ENCODE assay signal across 17 cellular contexts in the genomic region with DNA sequence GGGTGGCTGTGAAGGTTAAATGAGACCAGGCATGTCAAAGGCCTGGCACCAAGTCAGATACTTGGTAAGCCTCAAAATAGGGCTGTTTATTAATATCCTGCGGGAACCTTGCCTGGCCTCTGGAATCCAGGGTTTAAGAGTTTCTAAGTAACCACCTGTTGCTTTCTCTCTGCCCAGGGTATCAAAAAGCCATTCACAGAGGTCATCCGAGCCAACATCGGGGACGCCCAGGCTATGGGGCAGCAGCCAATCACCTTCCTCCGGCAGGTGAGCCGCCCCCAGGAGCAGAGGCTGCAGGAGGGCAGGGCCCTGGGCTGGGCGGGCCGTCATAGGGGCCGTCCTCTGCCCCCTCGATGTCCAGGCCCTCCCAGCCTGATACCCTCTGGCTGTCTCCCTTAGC. TPM values are rescaled to one million over a fixed set of nuclear protein-coding genes. Genes with fewer than 3 reads are reported as not detected.
A peak's percentile ranks its signal among the peaks of the same experiment; 100 is the strongest.
DNase-seq lines count a peak whose midpoint lies in the region; ATAC-seq and TF ChIP-seq lines count a peak whose summit lies in the region.
"Had no signal": no experiment of that assay in that cellular context is flagged by ENCODE, and none has a peak within 500 bp of the region (broad histone marks: within the 10 kb centered on the region; RNA-seq: fewer than 3 reads in every experiment).

No MANE protein-coding gene starts in this region.

- no peak overlapping the region for H3K4me3 ChIP-seq in heart left ventricle
- H3K4me3 ChIP-seq in right cardiac atrium (ENCODE audit: low read length): no peak overlapping the region
- no peak overlapping the region for H3K4me3 ChIP-seq in heart right ventricle
- H3K4me3 ChIP-seq in trophoblast cell (ENCODE audit: low read depth, low read length): no peak overlapping the region
- no peak overlapping the region for H3K4me3 ChIP-seq in tibial nerve

- peaks cover 3% of the 10 kb centered on the region for H3K79me1 ChIP-seq in trophoblast cell (ENCODE audit: low read length)

- no peak overlapping the region for H2BK12ac ChIP-seq in trophoblast cell (ENCODE audit: low read length)

- H3K9me3 ChIP-seq in heart left ventricle: no peaks in the 10 kb centered on the region
- no peaks in the 10 kb centered on the region for H3K9me3 ChIP-seq in right cardiac atrium (ENCODE audit: control insufficient read depth, low read length)
- H3K9me3 ChIP-seq in heart right ventricle: no peaks in the 10 kb centered on the region
- H3K9me3 ChIP-seq in trophoblast cell (ENCODE audit: insufficient read depth, low read depth, low read length): peaks cover 5% of the 10 kb centered on the region
- no peaks in the 10 kb centered on the region for H3K9me3 ChIP-seq in tibial nerve

- H4K12ac ChIP-seq in trophoblast cell (ENCODE audit: low read depth, low read length): no peak overlapping the region

- H2BK120ac ChIP-seq in trophoblast cell (ENCODE audit: insufficient read depth, low read length, poor library complexity): no peak overlapping the region

- H3K4me1 Mint-ChIP-seq in type B pancreatic cell (ENCODE audit: unreplicated experiment): peaks cover 14% of the 10 kb centered on the region

- H4K8ac ChIP-seq in trophoblast cell (ENCODE audit: low read depth, low read length): no peak overlapping the region

- TF ChIP-seq POLR2A in heart left ventricle (IDR thresholded peaks at IDR 0.05) (no peak), tibial nerve (IDR thresholded peaks at IDR 0.05) (no peak)

- intact Hi-C loops in heart left ventricle (cut with DNase I) (loop anchor here in 1 of 10 donors (10.0 kb wide), 1 partner anchor 213 kb away; the partner anchor contains the start of genes ORC6 and VPS35), right cardiac atrium (cut with DNase I) (no loop called here), heart right ventricle (cut with DNase I) (no loop called here)

- 52 to 69% (median 56%) methylated on average over 5 to 10 of the region's 10 CpGs for WGBS in heart left ventricle, 4 donors
- WGBS in right cardiac atrium: 92% methylated on average over 10 of the region's 10 CpGs
- WGBS in heart right ventricle, 2 donors: 42 to 70% methylated on average over 9 to 10 of the region's 10 CpGs
- no CpG with 5 or more reads among the region's 10 CpGs for WGBS in trophoblast cell (ENCODE audit: extremely low coverage, insufficient coverage, insufficient read length)
- 85 to 91% methylated on average over 9 to 10 of the region's 10 CpGs for WGBS in tibial nerve, 2 donors

- H3K4me2 ChIP-seq in trophoblast cell (ENCODE audit: low read length): no peak overlapping the region

- H3K27me3 Mint-ChIP-seq in type B pancreatic cell: no peaks in the 10 kb centered on the region

- TF ChIP-seq EP300 in tibial nerve (IDR thresholded peaks at IDR 0.05): no peak

- H3K27ac ChIP-seq in heart left ventricle (peak overlapping the region in 10 of 12 donors; percentile 5 to 75 (median 46)), right cardiac atrium (ENCODE audit: low read length) (no peak overlapping the region), heart right ventricle (peak overlapping the region in 7 of 10 donors; percentile 39 to 81 (median 70)), trophoblast cell (ENCODE audit: low read depth, low read length) (no peak overlapping the region), tibial nerve (peak overlapping the region in 3 of 4 donors; percentile 51 to 76 (median 73))

- H2AFZ ChIP-seq in trophoblast cell (ENCODE audit: insufficient read depth, low read length, poor library complexity): no peak overlapping the region

- no peaks in the 10 kb centered on the region for H3K36me3 Mint-ChIP-seq in type B pancreatic cell

- DNase-seq in heart left ventricle: peak in 3 of 5 donors; percentile 26 to 62 (median 54)
- no peak for DNase-seq in right cardiac atrium
- DNase-seq in heart right ventricle: peak; percentile 34 to 51
- no peak for DNase-seq in trophoblast cell
- no peak for DNase-seq in tibial nerve (ENCODE audit: low spot score in 2 of 2)
- DNase-seq in epidermal melanocyte (ENCODE audit: insufficient read length, low spot score): no peak
- DNase-seq in type B pancreatic cell (ENCODE audit: extremely low spot score, unreplicated experiment): no peak
- DNase-seq: COR-L47, HCEC 1CT, IMR-90, NCI-H1417, NCI-H1930, NCI-H2171, NCI-H446 treated with DMSO at 0.1 percent for 48 hours, NCI-H774 had no signal

- H3K9me3 Mint-ChIP-seq in type B pancreatic cell: no peaks in the 10 kb centered on the region

- H3K27me3 ChIP-seq in heart left ventricle (no peaks in the 10 kb centered on the region), right cardiac atrium (ENCODE audit: control insufficient read depth, insufficient read depth) (no peaks in the 10 kb centered on the region), heart right ventricle (no peaks in the 10 kb centered on the region), trophoblast cell (ENCODE audit: insufficient read depth, low read length) (no peaks in the 10 kb centered on the region), tibial nerve (no peaks in the 10 kb centered on the region)

- H2BK5ac ChIP-seq in trophoblast cell (ENCODE audit: low read depth, low read length, poor library complexity): no peak overlapping the region

- H3K79me2 ChIP-seq in trophoblast cell (ENCODE audit: control insufficient read depth, insufficient read depth, low read length, poor library complexity): peaks cover 11% of the 10 kb centered on the region

- no peak overlapping the region for H3K9ac ChIP-seq in trophoblast cell (ENCODE audit: low read length)

- no peak overlapping the region for H3K27ac Mint-ChIP-seq in type B pancreatic cell

- no peak overlapping the region for H3K4ac ChIP-seq in trophoblast cell (ENCODE audit: low read depth, low read length)

- H3K4me1 ChIP-seq in heart left ventricle (peaks cover 4 to 44% (median 17%) of the 10 kb centered on the region in 12 donors), right cardiac atrium (ENCODE audit: control insufficient read depth, insufficient read depth, low read length) (peaks cover 3% of the 10 kb centered on the region), heart right ventricle (peaks cover 5 to 43% (median 19%) of the 10 kb centered on the region in 9 donors), trophoblast cell (ENCODE audit: control insufficient read depth in 1 of 2, insufficient read depth in 2 of 2, low read length in 2 of 2) (peaks cover 34 to 39% of the 10 kb centered on the region in 2 experiments), tibial nerve (peaks cover 0 to 67% (median 14%) of the 10 kb centered on the region in 4 donors)

- H3K36me3 ChIP-seq in heart left ventricle (no peaks in the 10 kb centered on the region), heart right ventricle (peaks cover 0 to 2% (median 0%) of the 10 kb centered on the region in 9 donors), trophoblast cell (ENCODE audit: control insufficient read depth in 1 of 2, insufficient read depth in 2 of 2, low read length in 2 of 2) (peaks cover 41 to 42% of the 10 kb centered on the region in 2 experiments), tibial nerve (peaks cover 0 to 37% (median 0%) of the 10 kb centered on the region in 3 donors)

- no peak overlapping the region for H3K23ac ChIP-seq in trophoblast cell (ENCODE audit: low read length)

- H3K18ac ChIP-seq in trophoblast cell (ENCODE audit: low read length): no peak overlapping the region

- peak; percentile 11 to 72 (median 68) for ATAC-seq in heart left ventricle
- ATAC-seq in right cardiac atrium: no peak
- peak; percentile 32 to 78 (median 65) for ATAC-seq in heart right ventricle
- ATAC-seq in HG03565 (IDR thresholded peaks at IDR 0.05; ENCODE audit: unreplicated experiment): no peak

- H3K4me3 Mint-ChIP-seq in type B pancreatic cell: no peak overlapping the region
- H3K4me3 Mint-ChIP-seq: CD14-positive monocyte had no signal

- H3K14ac ChIP-seq in trophoblast cell (ENCODE audit: low read length): no peak overlapping the region

- no peak overlapping the region for H2AK5ac ChIP-seq in trophoblast cell (ENCODE audit: low read length)

- TF ChIP-seq CTCF in heart left ventricle (IDR thresholded peaks at IDR 0.05) (no peak), heart right ventricle (IDR thresholded peaks at IDR 0.05) (no peak), tibial nerve (IDR thresholded peaks at IDR 0.05) (no peak), type B pancreatic cell (conservative IDR thresholded peaks at IDR 0.05) (no peak)

- H4K91ac ChIP-seq in trophoblast cell (ENCODE audit: low read depth, low read length): peak overlapping the region; percentile 21

RNA-seq across cellular contexts. Expression of gene GPT2, which starts 13.3 kb away (rescaled TPM):
- total RNA-seq in heart left ventricle (10 to 100 TPM; 10.9 to 30.6 (median 15.3) TPM), right cardiac atrium (1 to 10 TPM; 4.0 to 5.8 (median 4.6) TPM), heart right ventricle (10 to 100 TPM in 9 of 10 donors, 1 to 10 TPM in 1; 8.6 to 23.7 (median 18.7) TPM), tibial nerve (100 to 1,000 TPM in 1 of 4 donors, 10 to 100 TPM in 3; 42.5 to 126 (median 61.3) TPM), type B pancreatic cell (ENCODE audit: low replicate concordance) (28.6 and 47.8 TPM in 2 replicates)
- polyA plus RNA-seq in heart left ventricle (1 to 10 TPM; 8.5 to 9.0 TPM), right cardiac atrium (6.8 TPM), heart right ventricle (1 to 10 TPM; 6.7 to 8.0 TPM)
- polyA plus RNA-seq in trophoblast cell (2013): 73.2 and 77.7 TPM in 2 replicates

Comparison
In these comparisons a context has a peak if more than half of its experiments do, and no peak if none do; other contexts are left out.
1. ATAC-seq: peak in heart left ventricle (4 of 4) and heart right ventricle (8 of 8); none in right cardiac atrium (0 of 2) and HG03565 (single experiment).
2. DNase-seq: peak in heart left ventricle (3 of 5) and heart right ventricle (2 of 2); none in right cardiac atrium (0 of 3), trophoblast cell (0 of 2), tibial nerve (0 of 2), epidermal melanocyte (single experiment) and type B pancreatic cell (single experiment).
3. H3K27ac ChIP-seq: peak in heart left ventricle (10 of 12), heart right ventricle (7 of 10) and tibial nerve (3 of 4); none in right cardiac atrium (single experiment) and trophoblast cell (single experiment).